ENCODE assay signal across 14 cellular contexts in the genomic region with DNA sequence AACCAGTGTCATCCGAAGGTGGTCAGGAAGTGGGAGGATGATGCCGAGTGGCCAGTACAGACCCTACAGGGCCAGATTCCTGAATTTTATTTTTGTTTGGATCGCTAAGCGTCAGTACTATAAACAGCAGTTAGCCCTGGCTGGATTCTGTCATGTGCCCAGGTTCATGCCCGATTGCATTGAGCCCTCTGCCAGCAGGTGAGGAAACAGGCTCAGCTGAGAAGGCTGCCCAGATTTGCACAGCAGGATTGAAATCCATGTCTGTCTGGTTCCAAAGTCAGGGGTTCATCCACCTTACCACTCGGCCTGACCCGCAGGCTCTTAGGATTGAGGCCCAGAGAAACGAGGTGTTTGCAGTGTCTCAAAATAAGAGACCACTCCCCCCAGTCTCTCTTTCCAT. TPM values are rescaled to one million over a fixed set of nuclear protein-coding genes. Genes with fewer than 3 reads are reported as not detected.
DNase-seq lines count a peak whose midpoint lies in the region; ATAC-seq, FAIRE-seq and TF ChIP-seq lines count a peak whose summit lies in the region.
"Had no signal": no experiment of that assay in that cellular context is flagged by ENCODE, and none has a peak within 500 bp of the region (broad histone marks: within the 10 kb centered on the region; RNA-seq: fewer than 3 reads in every experiment).

No MANE protein-coding gene starts in this region.

- H3K4me1 ChIP-seq in CD8-positive, alpha-beta memory T cell (ENCODE audit: insufficient read depth, low read length), result peaks cover 23% of the 10 kb centered on the region
- H3K4me1 ChIP-seq in K562 (replicated peaks in 1 of 2; ENCODE audit: control insufficient read depth in 2 of 2, insufficient read depth in 2 of 2, low read length in 2 of 2), result peaks cover 17 to 25% of the 10 kb centered on the region in 2 experiments
- H3K4me1 ChIP-seq in small intestine (ENCODE audit: control insufficient read depth in 2 of 2, insufficient read depth in 1 of 2, low read depth in 1 of 2, low read length in 1 of 2), result peaks cover 21 to 23% of the 10 kb centered on the region in 2 donors
- no peaks in the 10 kb centered on the region for H3K4me1 ChIP-seq in OCI-LY7 (ENCODE audit: insufficient read depth, low read length, poor library complexity, severe bottlenecking)

- TF ChIP-seq CTCF in K562 (IDR thresholded peaks at IDR 0.05 in 2 of 3, conservative IDR thresholded peaks at IDR 0.05 in 1 of 3; ENCODE audit: insufficient read depth in 2 of 3, low read depth in 1 of 3, low read length in 3 of 3) (no peak), OCI-LY7 (conservative IDR thresholded peaks at IDR 0.05; ENCODE audit: low read length) (no peak)

- no peaks in the 10 kb centered on the region for H3K27me3 ChIP-seq in CD8-positive, alpha-beta memory T cell (ENCODE audit: insufficient read depth, low read length, poor library complexity, severe bottlenecking)
- H3K27me3 ChIP-seq in K562 (ENCODE audit: control insufficient read depth in 2 of 2, insufficient read depth in 2 of 2, low read length in 2 of 2), result no peaks in the 10 kb centered on the region
- no peaks in the 10 kb centered on the region for H3K27me3 ChIP-seq in small intestine (ENCODE audit: control insufficient read depth in 2 of 2, insufficient read depth in 2 of 2, low read length in 2 of 2)

- peaks cover 0 to 4% (median 0%) of the 10 kb centered on the region in 5 donors for H3K9me3 Mint-ChIP-seq in CD8-positive, alpha-beta memory T cell
- H3K9me3 Mint-ChIP-seq: immature natural killer cell had no signal

- intact Hi-C loops in K562 (cut with micrococcal nuclease), result no loop called here
- intact Hi-C loops in OCI-LY7 (cut with micrococcal nuclease; ENCODE audit: unreplicated experiment), result no loop called here

- no peaks in the 10 kb centered on the region for H3K79me2 ChIP-seq in K562 (ENCODE audit: control insufficient read depth, insufficient read depth, low read length)
- H3K79me2 ChIP-seq in OCI-LY7 (ENCODE audit: insufficient read depth, low read depth, low read length), result no peaks in the 10 kb centered on the region

- no peak for TF ChIP-seq RAD21 in K562 (CRISPR knock-in tag; conservative IDR thresholded peaks at IDR 0.05 in 1 of 2, IDR thresholded peaks at IDR 0.05 in 1 of 2)

- H3K9me3 ChIP-seq in CD8-positive, alpha-beta memory T cell (ENCODE audit: low read length), result peaks cover 4% of the 10 kb centered on the region
- H3K9me3 ChIP-seq in K562 (replicated peaks; ENCODE audit: control insufficient read depth, insufficient read depth, low read depth, low read length) (peaks cover 10% of the 10 kb centered on the region), small intestine (ENCODE audit: control insufficient read depth, low read depth) (no peaks in the 10 kb centered on the region), OCI-LY7 (ENCODE audit: low read length) (peaks cover 19% of the 10 kb centered on the region; the same call in 1 of the 2 replicates)

- peaks cover 26 to 34% (median 34%) of the 10 kb centered on the region in 3 donors for H3K4me1 Mint-ChIP-seq in CD8-positive, alpha-beta memory T cell

- H3K36me3 Mint-ChIP-seq in CD8-positive, alpha-beta memory T cell, result peaks cover 0 to 1% (median 0%) of the 10 kb centered on the region in 3 donors
- H3K36me3 Mint-ChIP-seq: immature natural killer cell had no signal

- DNase-seq in CD8-positive, alpha-beta memory T cell, result no peak
- DNase-seq in K562 (ENCODE audit: extremely low read depth in 1 of 4, low spot score in 3 of 4) (no peak), left lobe of liver (ENCODE audit: low spot score) (peak; percentile 89), small intestine (no peak), OCI-M2 (lab: John Stamatoyannopoulos, UW; ENCODE audit: unreplicated experiment) (no peak), OCI-LY7 (ENCODE audit: low spot score) (no peak), DMS153 treated with DMSO at 0.1 percent for 48 hours (lab: John Stamatoyannopoulos, UW; ENCODE audit: unreplicated experiment) (no peak)
- DNase-seq: activated CD4-positive, CD25-positive, alpha-beta regulatory T cell; activated T-cell treated with anti-CD3 and anti-CD28 coated beads, Interleukin-2, amount 50 U/mL, for 1 hour; NCI-H1092; NCI-H524 treated with DMSO at 0.1 percent for 48 hours; nucleus accumbens had no signal

- H3K4me2 ChIP-seq in K562 (ENCODE audit: insufficient read depth, low read length) (peak overlapping the region; percentile 84), OCI-LY7 (ENCODE audit: low read length) (no peak overlapping the region)

- peak overlapping the region in 1 of 8 donors; percentile 61 for H3K27ac Mint-ChIP-seq in CD8-positive, alpha-beta memory T cell

- H3K9ac ChIP-seq in K562 (ENCODE audit: insufficient read depth in 1 of 2, low read depth in 2 of 2, low read length in 2 of 2), result peak overlapping the region; percentile 73 to 74; a peak in 1 of 4 replicates

- H2AFZ ChIP-seq in K562 (ENCODE audit: low read depth, low read length) (peak overlapping the region; percentile 97), OCI-LY7 (ENCODE audit: low read length) (no peak overlapping the region)

- no peaks in the 10 kb centered on the region for H3K27me3 Mint-ChIP-seq in CD8-positive, alpha-beta memory T cell

- H3K27ac ChIP-seq in CD8-positive, alpha-beta memory T cell (ENCODE audit: low read depth, low read length), result peak overlapping the region; percentile 60
- peak overlapping the region; percentile 99 for H3K27ac ChIP-seq in K562 (ENCODE audit: extremely low read depth, low read depth, low read length)
- H3K27ac ChIP-seq in small intestine (ENCODE audit: low read depth in 1 of 2, low read length in 1 of 2), result peak overlapping the region; percentile 97 to 99
- no peak overlapping the region for H3K27ac ChIP-seq in OCI-LY7 (ENCODE audit: low read depth, low read length, poor library complexity, severe bottlenecking)

- H3K4me3 ChIP-seq in CD8-positive, alpha-beta memory T cell (ENCODE audit: low read length), result no peak overlapping the region
- no peak overlapping the region for H3K4me3 ChIP-seq in K562
- no peak overlapping the region for H3K4me3 ChIP-seq in small intestine (ENCODE audit: low read depth in 1 of 2, low read length in 2 of 2)
- no peak overlapping the region for H3K4me3 ChIP-seq in OCI-LY7 (ENCODE audit: low read depth, low read length, poor library complexity, severe bottlenecking)

- no peaks in the 10 kb centered on the region for H4K20me1 ChIP-seq in K562 (replicated peaks; ENCODE audit: control insufficient read depth, insufficient read depth, low read length)
- no peaks in the 10 kb centered on the region for H4K20me1 ChIP-seq in OCI-LY7 (ENCODE audit: insufficient read depth, low read length)

- TF ChIP-seq POLR2A in K562 (conservative IDR thresholded peaks at IDR 0.05), result no peak

- H3K4me3 Mint-ChIP-seq in CD8-positive, alpha-beta memory T cell, result no peak overlapping the region

- H3K9me1 ChIP-seq in K562 (ENCODE audit: control insufficient read depth, insufficient read depth, low read length), result no peaks in the 10 kb centered on the region

- in situ Hi-C loops in K562 (cut with MboI), result no loop called here

- no peaks in the 10 kb centered on the region for H3K36me3 ChIP-seq in CD8-positive, alpha-beta memory T cell (ENCODE audit: insufficient read depth, low read length)
- H3K36me3 ChIP-seq in K562 (ENCODE audit: control insufficient read depth, insufficient read depth, low read length), result no peaks in the 10 kb centered on the region
- H3K36me3 ChIP-seq in small intestine (ENCODE audit: control insufficient read depth in 2 of 2, insufficient read depth in 2 of 2, low read length in 2 of 2), result no peaks in the 10 kb centered on the region
- peaks cover 7% of the 10 kb centered on the region; the same call in 1 of the 2 replicates for H3K36me3 ChIP-seq in OCI-LY7 (ENCODE audit: insufficient read depth, low read length)

- TF ChIP-seq EP300 in K562 (IDR thresholded peaks at IDR 0.05; ENCODE audit: low read length), result no peak

- ATAC-seq in K562, result no peak
- ATAC-seq in left lobe of liver, result peak; percentile 60
- ATAC-seq in GM21737 (IDR thresholded peaks at IDR 0.05; ENCODE audit: unreplicated experiment), result no peak

- POLR2A ChIA-PET in CD8-positive, alpha-beta memory T cell (lab: Charles Lee), result interaction anchor here (0.6 kb wide), 1 partner anchor 9 kb away, joined by 3 read pairs; a partner anchor contains a TSS
- POLR2A ChIA-PET in K562 (lab: Yijun Ruan, JAX) (interaction anchor here (0.7 to 4.0 kb wide), 3 partner anchors 8 to 298 kb away, joined by 3 to 27 read pairs (median 3); a partner anchor contains a TSS), OCI-LY7 (lab: Charles Lee) (no interaction called here)

- CTCF ChIA-PET in CD8-positive, alpha-beta memory T cell (lab: Charles Lee), result no interaction called here
- CTCF ChIA-PET in K562 (lab: Yijun Ruan, JAX; ENCODE audit: low intra/inter-chr PET ratio), result no interaction called here
- CTCF ChIA-PET in OCI-LY7 (lab: Charles Lee; ENCODE audit: unreplicated experiment), result no interaction called here

- 75% methylated on average over 3 of the region's 8 CpGs for WGBS in K562 (ENCODE audit: insufficient coverage, low coverage, missing lambda C conversion rate)
- 85 to 91% (median 87%) methylated on average over 8 of the region's 8 CpGs for WGBS in small intestine, 3 donors

- BruUV-seq in K562 (replicated peaks; lab: Mats Ljungman, UMichigan), result no TSS peak
- no TSS peak for BruUV-seq in OCI-LY7 (replicated peaks; lab: Mats Ljungman, UMichigan)

- H3K9me2 ChIP-seq in OCI-LY7 (ENCODE audit: insufficient read depth, low read length), result no peaks in the 10 kb centered on the region

- FAIRE-seq in K562 (lab: Jason Lieb, UNC) (no peak), small intestine (lab: Jason Lieb, UNC) (no peak)

RNA-seq across cellular contexts. Expression of a gene that starts 9.1 kb away (rescaled TPM):
- 10 to 100 TPM; 34.0 to 34.8 TPM for total RNA-seq in CD8-positive, alpha-beta memory T cell
- polyA plus RNA-seq in CD8-positive, alpha-beta memory T cell, result 26.6 TPM
- 31.5 and 43.3 TPM in 2 replicates for total RNA-seq in K562 (2011; cell fraction: chromatin; rRNA removed; ENCODE audit: low replicate concordance)
- total RNA-seq in K562 (2011; cell fraction: nucleolus; rRNA removed), result 21.1 and 22.2 TPM in 2 replicates
- 21.2 and 22.4 TPM in 2 replicates for total RNA-seq in K562 (2011; cell fraction: nucleoplasm; rRNA removed)
- total RNA-seq in K562 (2014; rRNA removed) (5.2 and 8.2 TPM in 2 replicates), K562 (2014; rRNA removed; fragmentation: Illumina TruSeq; extraction: Trizol) (1.9 and 2.4 TPM in 2 replicates), K562 (2015; rRNA removed; fragmentation: Illumina TruSeq; extraction: Trizol) (3.1 and 3.3 TPM in 2 replicates), K562 (2021) (11.5 and 12.6 TPM in 2 replicates), left lobe of liver (12.4 TPM), OCI-LY7 (2022) (43.2 and 43.9 TPM in 2 replicates)
- polyA plus RNA-seq in K562 (2011; rRNA removed) (7.5 and 10.0 TPM in 2 replicates), K562 (2014; fragmentation: Illumina TruSeq; extraction: Trizol) (5.6 and 5.8 TPM in 2 replicates), K562 (2014; fragmentation: Nextera tagmentation; extraction: Ambion mirVana) (under 1 TPM; 0.20 to 0.34 TPM), K562 (2014; rRNA removed) (7.1 and 7.9 TPM in 2 replicates), small intestine (10 to 100 TPM; 17.7 to 23.0 (median 18.9) TPM)
- polyA plus RNA-seq in K562 (2011; cell fraction: cytosol; rRNA removed), result 7.8 and 8.5 TPM in 2 replicates
- 9.0 and 10.7 TPM in 2 replicates for polyA plus RNA-seq in K562 (2011; cell fraction: nucleus; rRNA removed)
- polyA plus RNA-seq in K562 (2012), result 8.6 and 10.2 TPM in 2 replicates
- polyA minus RNA-seq in K562 (2011; rRNA and poly(A)+ RNA removed), result 8.5 and 9.0 TPM in 2 replicates
- polyA minus RNA-seq in K562 (2011; cell fraction: cytosol; rRNA and poly(A)+ RNA removed), result 5.6 and 15.4 TPM in 2 replicates
- 7.1 and 12.8 TPM in 2 replicates for polyA minus RNA-seq in K562 (2011; cell fraction: nucleus; rRNA and poly(A)+ RNA removed)
- 15.0 and 22.3 TPM in 2 replicates for total RNA-seq in OCI-LY7 (2014; rRNA removed; shearing (Covaris generic))

RNA-seq across cellular contexts. Expression of a gene that starts 15.3 kb away (rescaled TPM):
- 10 to 100 TPM; 64.3 to 64.5 TPM for total RNA-seq in CD8-positive, alpha-beta memory T cell
- 108 TPM for polyA plus RNA-seq in CD8-positive, alpha-beta memory T cell
- total RNA-seq in K562 (2011; cell fraction: chromatin; rRNA removed; ENCODE audit: low replicate concordance), result 19.9 and 29.6 TPM in 2 replicates
- total RNA-seq in K562 (2011; cell fraction: nucleolus; rRNA removed), result 16.8 and 18.6 TPM in 2 replicates
- total RNA-seq in K562 (2011; cell fraction: nucleoplasm; rRNA removed), result 22.0 and 23.9 TPM in 2 replicates
- total RNA-seq in K562 (2014; rRNA removed), result 10.7 and 12.2 TPM in 2 replicates
- total RNA-seq in K562 (2014; rRNA removed; fragmentation: Illumina TruSeq; extraction: Trizol), result 7.3 and 8.0 TPM in 2 replicates
- total RNA-seq in K562 (2015; rRNA removed; fragmentation: Illumina TruSeq; extraction: Trizol), result 14.5 and 14.9 TPM in 2 replicates
- total RNA-seq in K562 (2021), result 9.9 and 12.5 TPM in 2 replicates
- polyA plus RNA-seq in K562 (2011; rRNA removed), result 11.8 and 12.7 TPM in 2 replicates
- polyA plus RNA-seq in K562 (2011; cell fraction: cytosol; rRNA removed), result 10.9 and 13.7 TPM in 2 replicates
- 9.6 and 10.3 TPM in 2 replicates for polyA plus RNA-seq in K562 (2011; cell fraction: nucleus; rRNA removed)
- 10.9 and 13.1 TPM in 2 replicates for polyA plus RNA-seq in K562 (2012)
- 8.0 and 8.7 TPM in 2 replicates for polyA plus RNA-seq in K562 (2014; fragmentation: Illumina TruSeq; extraction: Trizol)
- 1 to 10 TPM; 1.1 to 1.3 TPM for polyA plus RNA-seq in K562 (2014; fragmentation: Nextera tagmentation; extraction: Ambion mirVana)
- polyA plus RNA-seq in K562 (2014; rRNA removed), result 8.3 and 8.6 TPM in 2 replicates
- 13.6 and 15.8 TPM in 2 replicates for polyA minus RNA-seq in K562 (2011; rRNA and poly(A)+ RNA removed)
- polyA minus RNA-seq in K562 (2011; cell fraction: cytosol; rRNA and poly(A)+ RNA removed), result 9.7 and 12.5 TPM in 2 replicates
- polyA minus RNA-seq in K562 (2011; cell fraction: nucleus; rRNA and poly(A)+ RNA removed), result 6.2 and 12.6 TPM in 2 replicates
- 22.0 TPM for total RNA-seq in left lobe of liver
- polyA plus RNA-seq in small intestine, result 10 to 100 TPM; 43.7 to 59.7 (median 59.7) TPM
- total RNA-seq in OCI-LY7 (2014; rRNA removed; shearing (Covaris generic)), result 47.9 and 48.1 TPM in 2 replicates
- 34.6 and 36.6 TPM in 2 replicates for total RNA-seq in OCI-LY7 (2022)
